ENCODE assay signal across 11 cellular contexts in genomic region chr7:142420554-142421362, GRCh38.
DNase-seq lines count a peak whose midpoint lies in the region; ATAC-seq, FAIRE-seq and TF ChIP-seq lines count a peak whose summit lies in the region.
"Had no signal": no experiment of that assay in that cellular context is flagged by ENCODE, and none has a peak within 500 bp of the region (broad histone marks: within the 10 kb centered on the region; RNA-seq: fewer than 3 reads in every experiment).

No MANE protein-coding gene starts in this region.

- CTCF ChIA-PET in GM12878 (lab: Yijun Ruan, JAX): no interaction called here

- DNase-seq in EL: peak; percentile 52
- DNase-seq in HuH-7 (ENCODE audit: low spot score): peak; percentile 17
- DNase-seq in GM12878 (ENCODE audit: low read depth, low spot score): no peak
- peak; percentile 77 for DNase-seq in myocyte (ENCODE audit: low read depth)
- no peak for DNase-seq in NCI-H2081 treated with DMSO at 0.1 percent for 48 hours (lab: John Stamatoyannopoulos, UW)
- no peak for DNase-seq in left cardiac atrium
- DNase-seq: anterior cingulate cortex, left lung, T-cell had no signal

- no peak overlapping the region for H3K9ac ChIP-seq in GM12878 (ENCODE audit: control insufficient read depth, insufficient read depth, low read length)

- in situ Hi-C loops in GM12878 (cut with MboI): no loop called here

- TF ChIP-seq CTCF in GM12878 (IDR thresholded peaks at IDR 0.05 in 2 of 3, conservative IDR thresholded peaks at IDR 0.05 in 1 of 3; ENCODE audit: control insufficient read depth in 2 of 3, extremely low read depth in 1 of 3, insufficient read depth in 1 of 3, low read depth in 3 of 3, low read length in 3 of 3): peak; percentile 21 to 30 (median 24); a peak in 3 of 6 replicates

- SMC1A ChIA-PET in GM12878 (lab: Charles Lee; ENCODE audit: uncharacterized antibody, unreplicated experiment): no interaction called here

- no peaks in the 10 kb centered on the region; a peak in 1 of 4 replicates for H3K27me3 ChIP-seq in GM12878 (replicated peaks in 1 of 2; ENCODE audit: control insufficient read depth in 2 of 2, insufficient read depth in 2 of 2, low read length in 1 of 2)
- H3K27me3 ChIP-seq: left lung had no signal

- WGBS in GM12878 (ENCODE audit: insufficient coverage, insufficient replicate concordance, low lambda C conversion rate, missing lambda C conversion rate): 22% methylated on average over 5 of the region's 5 CpGs

- RAD21 ChIA-PET in GM12878 (lab: Charles Lee; ENCODE audit: unreplicated experiment): no interaction called here

- no peaks in the 10 kb centered on the region for H3K9me3 ChIP-seq in GM12878 (replicated peaks; ENCODE audit: control insufficient read depth, insufficient read depth, low read length)
- H3K9me3 ChIP-seq: left lung had no signal

- H2AFZ ChIP-seq in GM12878 (ENCODE audit: control insufficient read depth, low read depth, low read length): no peak overlapping the region

- no peak overlapping the region for H3K4me2 ChIP-seq in GM12878 (ENCODE audit: control insufficient read depth, insufficient read depth)

- H3K79me2 ChIP-seq in GM12878 (ENCODE audit: control insufficient read depth, insufficient read depth, low read length): no peaks in the 10 kb centered on the region

- no peak for TF ChIP-seq EP300 in GM12878 (IDR thresholded peaks at IDR 0.05; ENCODE audit: borderline replicate concordance in 1 of 2, control insufficient read depth in 1 of 2, low read depth in 2 of 2, low read length in 2 of 2)

- H3K4me3 ChIP-seq in GM12878: no peak overlapping the region
- H3K4me3 ChIP-seq: left lung had no signal

- TF ChIP-seq POLR2A in GM12878 (IDR thresholded peaks at IDR 0.05; ENCODE audit: low read depth, low read length): no peak

- H4K20me1 ChIP-seq in GM12878 (ENCODE audit: control insufficient read depth, insufficient read depth): no peaks in the 10 kb centered on the region

- H3K27ac ChIP-seq in GM12878 (ENCODE audit: control insufficient read depth, insufficient read depth): no peak overlapping the region
- H3K27ac ChIP-seq: left lung had no signal

- POLR2A ChIA-PET in GM12878 (lab: Charles Lee): no interaction called here

- H3K4me1 ChIP-seq in GM12878 (ENCODE audit: control insufficient read depth, insufficient read depth, low read length): no peaks in the 10 kb centered on the region
- H3K4me1 ChIP-seq: left lung had no signal

- intact Hi-C loops in GM12878 (cut with micrococcal nuclease; ENCODE audit: unreplicated experiment) (no loop called here), left cardiac atrium (cut with DNase I) (no loop called here)

- FAIRE-seq in GM12878 (lab: Jason Lieb, UNC): no peak

- no TSS peak for BruUV-seq in GM12878 (replicated peaks; lab: Mats Ljungman, UMichigan)

- H3K36me3 ChIP-seq in GM12878 (ENCODE audit: control insufficient read depth in 2 of 2, insufficient read depth in 2 of 2, low read length in 1 of 2): no peaks in the 10 kb centered on the region
- H3K36me3 ChIP-seq: left lung had no signal

- TF ChIP-seq RAD21 in GM12878 (IDR thresholded peaks at IDR 0.05; ENCODE audit: insufficient read depth, low read depth, low read length): 0 out of 2 replicates have a peak, but pooled peaks have one; percentile 10

- ATAC-seq in GM12878 (no peak), GM18498 (IDR thresholded peaks at IDR 0.05; ENCODE audit: unreplicated experiment) (no peak), HG03469 (IDR thresholded peaks at IDR 0.05; ENCODE audit: unreplicated experiment) (no peak), left cardiac atrium (no peak)
- ATAC-seq: left lung had no signal

TF ChIP-seq in GM12878, 131 proteins besides CTCF, POLR2A, EP300 and RAD21:
- TF ChIP-seq ZBTB40 (IDR thresholded peaks at IDR 0.05; ENCODE audit: borderline replicate concordance) (no peak), TCF7 (IDR thresholded peaks at IDR 0.05; ENCODE audit: borderline replicate concordance) (no peak), IRF4 (IDR thresholded peaks at IDR 0.05; ENCODE audit: low read depth, low read length) (no peak), SP1 (IDR thresholded peaks at IDR 0.05; ENCODE audit: low read depth, low read length) (no peak)

Comparison
In these comparisons a context has a peak if more than half of its experiments do, and no peak if none do; other contexts are left out.
1. DNase-seq: peak in EL (single experiment), HuH-7 (single experiment) and myocyte (single experiment); none in GM12878 (single experiment), NCI-H2081 treated with DMSO at 0.1 percent for 48 hours (single experiment) and left cardiac atrium (single experiment).